In the genomic region with DNA sequence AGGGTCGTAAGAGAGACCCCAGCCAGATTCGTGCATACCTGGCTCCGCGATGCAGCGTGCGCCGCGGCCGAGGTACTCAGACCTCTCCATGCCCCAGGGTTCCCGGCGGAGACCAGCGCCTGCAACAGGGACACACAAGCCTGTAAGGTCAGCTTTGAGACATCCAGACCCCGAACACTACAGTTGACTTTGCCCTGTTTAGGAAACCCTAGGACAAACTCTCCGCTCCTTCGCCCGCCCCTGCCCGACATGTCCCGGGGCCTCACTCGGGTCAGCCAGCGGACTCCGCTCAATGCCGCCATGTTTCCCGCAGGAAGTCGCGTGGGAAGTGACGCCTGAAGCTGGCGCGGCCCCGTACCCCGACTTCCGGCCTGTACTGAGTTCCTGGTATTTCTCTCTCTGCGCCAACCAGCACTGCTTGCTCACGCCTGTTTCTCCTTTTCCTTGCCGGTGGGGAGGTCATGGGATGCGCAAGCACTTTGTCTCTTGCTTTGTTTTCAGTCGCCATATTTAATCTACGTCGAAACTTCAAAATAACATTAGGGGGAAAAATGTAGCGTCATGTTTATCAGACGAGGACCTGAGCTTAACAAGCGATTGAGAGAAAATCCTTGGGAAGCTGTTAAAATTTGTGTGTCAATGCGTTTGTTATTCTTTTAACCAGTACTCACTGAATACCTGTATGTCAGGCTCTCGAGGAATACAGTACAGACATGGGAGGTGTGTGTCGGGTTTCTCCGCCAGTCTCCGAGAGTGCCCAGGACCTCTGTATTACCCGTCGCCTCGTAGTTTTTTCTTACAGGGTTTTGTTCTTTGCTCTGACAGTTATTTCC, we compare ENCODE assay signal across 1 cellular context.
A peak's percentile ranks its signal among the peaks of the same experiment; 100 is the strongest.
TF ChIP-seq lines count a peak whose summit lies in the region.

A gene (minus strand): TSS at position 330 of the 833 bp plus-strand sequence. CDS start 28 bp downstream, at position 302.

TF ChIP-seq in K562, 482 proteins besides CTCF, POLR2A, EP300 and RAD21 (continued from another document and continues in another):
- TF ChIP-seq, protein P1, sequence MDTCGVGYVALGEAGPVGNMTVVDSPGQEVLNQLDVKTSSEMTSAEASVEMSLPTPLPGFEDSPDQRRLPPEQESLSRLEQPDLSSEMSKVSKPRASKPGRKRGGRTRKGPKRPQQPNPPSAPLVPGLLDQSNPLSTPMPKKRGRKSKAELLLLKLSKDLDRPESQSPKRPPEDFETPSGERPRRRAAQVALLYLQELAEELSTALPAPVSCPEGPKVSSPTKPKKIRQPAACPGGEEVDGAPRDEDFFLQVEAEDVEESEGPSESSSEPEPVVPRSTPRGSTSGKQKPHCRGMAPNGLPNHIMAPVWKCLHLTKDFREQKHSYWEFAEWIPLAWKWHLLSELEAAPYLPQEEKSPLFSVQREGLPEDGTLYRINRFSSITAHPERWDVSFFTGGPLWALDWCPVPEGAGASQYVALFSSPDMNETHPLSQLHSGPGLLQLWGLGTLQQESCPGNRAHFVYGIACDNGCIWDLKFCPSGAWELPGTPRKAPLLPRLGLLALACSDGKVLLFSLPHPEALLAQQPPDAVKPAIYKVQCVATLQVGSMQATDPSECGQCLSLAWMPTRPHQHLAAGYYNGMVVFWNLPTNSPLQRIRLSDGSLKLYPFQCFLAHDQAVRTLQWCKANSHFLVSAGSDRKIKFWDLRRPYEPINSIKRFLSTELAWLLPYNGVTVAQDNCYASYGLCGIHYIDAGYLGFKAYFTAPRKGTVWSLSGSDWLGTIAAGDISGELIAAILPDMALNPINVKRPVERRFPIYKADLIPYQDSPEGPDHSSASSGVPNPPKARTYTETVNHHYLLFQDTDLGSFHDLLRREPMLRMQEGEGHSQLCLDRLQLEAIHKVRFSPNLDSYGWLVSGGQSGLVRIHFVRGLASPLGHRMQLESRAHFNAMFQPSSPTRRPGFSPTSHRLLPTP (IDR thresholded peaks at IDR 0.05; ENCODE audit: borderline replicate concordance, extremely low read depth, insufficient read length) = no peak
- TF ChIP-seq, protein P2, sequence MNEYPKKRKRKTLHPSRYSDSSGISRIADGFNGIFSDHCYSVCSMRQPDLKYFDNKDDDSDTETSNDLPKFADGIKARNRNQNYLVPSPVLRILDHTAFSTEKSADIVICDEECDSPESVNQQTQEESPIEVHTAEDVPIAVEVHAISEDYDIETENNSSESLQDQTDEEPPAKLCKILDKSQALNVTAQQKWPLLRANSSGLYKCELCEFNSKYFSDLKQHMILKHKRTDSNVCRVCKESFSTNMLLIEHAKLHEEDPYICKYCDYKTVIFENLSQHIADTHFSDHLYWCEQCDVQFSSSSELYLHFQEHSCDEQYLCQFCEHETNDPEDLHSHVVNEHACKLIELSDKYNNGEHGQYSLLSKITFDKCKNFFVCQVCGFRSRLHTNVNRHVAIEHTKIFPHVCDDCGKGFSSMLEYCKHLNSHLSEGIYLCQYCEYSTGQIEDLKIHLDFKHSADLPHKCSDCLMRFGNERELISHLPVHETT (CRISPR knock-in tag; conservative IDR thresholded peaks at IDR 0.05 in 1 of 2, IDR thresholded peaks at IDR 0.05 in 1 of 2) = no peak
- no peak for TF ChIP-seq ZBTB1 (CRISPR knock-in tag; IDR thresholded peaks at IDR 0.05; ENCODE audit: borderline replicate concordance, low read depth)
- no peak for TF ChIP-seq RFX7 (CRISPR knock-in tag; IDR thresholded peaks at IDR 0.05)
- no peak for TF ChIP-seq ZNF507 (tag; conservative IDR thresholded peaks at IDR 0.05)
- TF ChIP-seq SMARCB1 (IDR thresholded peaks at IDR 0.05; ENCODE audit: insufficient read length, low read depth) = no peak
- TF ChIP-seq ZNF175 (CRISPR knock-in tag; IDR thresholded peaks at IDR 0.05; ENCODE audit: low read depth) = no peak
- TF ChIP-seq, protein P3, sequence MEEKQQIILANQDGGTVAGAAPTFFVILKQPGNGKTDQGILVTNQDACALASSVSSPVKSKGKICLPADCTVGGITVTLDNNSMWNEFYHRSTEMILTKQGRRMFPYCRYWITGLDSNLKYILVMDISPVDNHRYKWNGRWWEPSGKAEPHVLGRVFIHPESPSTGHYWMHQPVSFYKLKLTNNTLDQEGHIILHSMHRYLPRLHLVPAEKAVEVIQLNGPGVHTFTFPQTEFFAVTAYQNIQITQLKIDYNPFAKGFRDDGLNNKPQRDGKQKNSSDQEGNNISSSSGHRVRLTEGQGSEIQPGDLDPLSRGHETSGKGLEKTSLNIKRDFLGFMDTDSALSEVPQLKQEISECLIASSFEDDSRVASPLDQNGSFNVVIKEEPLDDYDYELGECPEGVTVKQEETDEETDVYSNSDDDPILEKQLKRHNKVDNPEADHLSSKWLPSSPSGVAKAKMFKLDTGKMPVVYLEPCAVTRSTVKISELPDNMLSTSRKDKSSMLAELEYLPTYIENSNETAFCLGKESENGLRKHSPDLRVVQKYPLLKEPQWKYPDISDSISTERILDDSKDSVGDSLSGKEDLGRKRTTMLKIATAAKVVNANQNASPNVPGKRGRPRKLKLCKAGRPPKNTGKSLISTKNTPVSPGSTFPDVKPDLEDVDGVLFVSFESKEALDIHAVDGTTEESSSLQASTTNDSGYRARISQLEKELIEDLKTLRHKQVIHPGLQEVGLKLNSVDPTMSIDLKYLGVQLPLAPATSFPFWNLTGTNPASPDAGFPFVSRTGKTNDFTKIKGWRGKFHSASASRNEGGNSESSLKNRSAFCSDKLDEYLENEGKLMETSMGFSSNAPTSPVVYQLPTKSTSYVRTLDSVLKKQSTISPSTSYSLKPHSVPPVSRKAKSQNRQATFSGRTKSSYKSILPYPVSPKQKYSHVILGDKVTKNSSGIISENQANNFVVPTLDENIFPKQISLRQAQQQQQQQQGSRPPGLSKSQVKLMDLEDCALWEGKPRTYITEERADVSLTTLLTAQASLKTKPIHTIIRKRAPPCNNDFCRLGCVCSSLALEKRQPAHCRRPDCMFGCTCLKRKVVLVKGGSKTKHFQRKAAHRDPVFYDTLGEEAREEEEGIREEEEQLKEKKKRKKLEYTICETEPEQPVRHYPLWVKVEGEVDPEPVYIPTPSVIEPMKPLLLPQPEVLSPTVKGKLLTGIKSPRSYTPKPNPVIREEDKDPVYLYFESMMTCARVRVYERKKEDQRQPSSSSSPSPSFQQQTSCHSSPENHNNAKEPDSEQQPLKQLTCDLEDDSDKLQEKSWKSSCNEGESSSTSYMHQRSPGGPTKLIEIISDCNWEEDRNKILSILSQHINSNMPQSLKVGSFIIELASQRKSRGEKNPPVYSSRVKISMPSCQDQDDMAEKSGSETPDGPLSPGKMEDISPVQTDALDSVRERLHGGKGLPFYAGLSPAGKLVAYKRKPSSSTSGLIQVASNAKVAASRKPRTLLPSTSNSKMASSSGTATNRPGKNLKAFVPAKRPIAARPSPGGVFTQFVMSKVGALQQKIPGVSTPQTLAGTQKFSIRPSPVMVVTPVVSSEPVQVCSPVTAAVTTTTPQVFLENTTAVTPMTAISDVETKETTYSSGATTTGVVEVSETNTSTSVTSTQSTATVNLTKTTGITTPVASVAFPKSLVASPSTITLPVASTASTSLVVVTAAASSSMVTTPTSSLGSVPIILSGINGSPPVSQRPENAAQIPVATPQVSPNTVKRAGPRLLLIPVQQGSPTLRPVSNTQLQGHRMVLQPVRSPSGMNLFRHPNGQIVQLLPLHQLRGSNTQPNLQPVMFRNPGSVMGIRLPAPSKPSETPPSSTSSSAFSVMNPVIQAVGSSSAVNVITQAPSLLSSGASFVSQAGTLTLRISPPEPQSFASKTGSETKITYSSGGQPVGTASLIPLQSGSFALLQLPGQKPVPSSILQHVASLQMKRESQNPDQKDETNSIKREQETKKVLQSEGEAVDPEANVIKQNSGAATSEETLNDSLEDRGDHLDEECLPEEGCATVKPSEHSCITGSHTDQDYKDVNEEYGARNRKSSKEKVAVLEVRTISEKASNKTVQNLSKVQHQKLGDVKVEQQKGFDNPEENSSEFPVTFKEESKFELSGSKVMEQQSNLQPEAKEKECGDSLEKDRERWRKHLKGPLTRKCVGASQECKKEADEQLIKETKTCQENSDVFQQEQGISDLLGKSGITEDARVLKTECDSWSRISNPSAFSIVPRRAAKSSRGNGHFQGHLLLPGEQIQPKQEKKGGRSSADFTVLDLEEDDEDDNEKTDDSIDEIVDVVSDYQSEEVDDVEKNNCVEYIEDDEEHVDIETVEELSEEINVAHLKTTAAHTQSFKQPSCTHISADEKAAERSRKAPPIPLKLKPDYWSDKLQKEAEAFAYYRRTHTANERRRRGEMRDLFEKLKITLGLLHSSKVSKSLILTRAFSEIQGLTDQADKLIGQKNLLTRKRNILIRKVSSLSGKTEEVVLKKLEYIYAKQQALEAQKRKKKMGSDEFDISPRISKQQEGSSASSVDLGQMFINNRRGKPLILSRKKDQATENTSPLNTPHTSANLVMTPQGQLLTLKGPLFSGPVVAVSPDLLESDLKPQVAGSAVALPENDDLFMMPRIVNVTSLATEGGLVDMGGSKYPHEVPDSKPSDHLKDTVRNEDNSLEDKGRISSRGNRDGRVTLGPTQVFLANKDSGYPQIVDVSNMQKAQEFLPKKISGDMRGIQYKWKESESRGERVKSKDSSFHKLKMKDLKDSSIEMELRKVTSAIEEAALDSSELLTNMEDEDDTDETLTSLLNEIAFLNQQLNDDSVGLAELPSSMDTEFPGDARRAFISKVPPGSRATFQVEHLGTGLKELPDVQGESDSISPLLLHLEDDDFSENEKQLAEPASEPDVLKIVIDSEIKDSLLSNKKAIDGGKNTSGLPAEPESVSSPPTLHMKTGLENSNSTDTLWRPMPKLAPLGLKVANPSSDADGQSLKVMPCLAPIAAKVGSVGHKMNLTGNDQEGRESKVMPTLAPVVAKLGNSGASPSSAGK (IDR thresholded peaks at IDR 0.05) = peak; percentile 39
- no peak for TF ChIP-seq ASH1L (IDR thresholded peaks at IDR 0.05; ENCODE audit: borderline replicate concordance, low read depth, partially characterized antibody)
- TF ChIP-seq CBX8 (IDR thresholded peaks at IDR 0.05; ENCODE audit: borderline replicate concordance, extremely low read depth, low read depth, low read length, poor library complexity, severe bottlenecking) = no peak
- TF ChIP-seq, protein P4, sequence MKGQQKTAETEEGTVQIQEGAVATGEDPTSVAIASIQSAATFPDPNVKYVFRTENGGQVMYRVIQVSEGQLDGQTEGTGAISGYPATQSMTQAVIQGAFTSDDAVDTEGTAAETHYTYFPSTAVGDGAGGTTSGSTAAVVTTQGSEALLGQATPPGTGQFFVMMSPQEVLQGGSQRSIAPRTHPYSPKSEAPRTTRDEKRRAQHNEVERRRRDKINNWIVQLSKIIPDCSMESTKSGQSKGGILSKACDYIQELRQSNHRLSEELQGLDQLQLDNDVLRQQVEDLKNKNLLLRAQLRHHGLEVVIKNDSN (CRISPR knock-in tag; IDR thresholded peaks at IDR 0.05) = peak; percentile 30; the same call in 1 of the 2 replicates
- no peak for TF ChIP-seq ZNF224 (CRISPR knock-in tag; IDR thresholded peaks at IDR 0.05)
- no peak for TF ChIP-seq MTA2 (IDR thresholded peaks at IDR 0.05; ENCODE audit: low read depth)
- peak; percentile 69; the same call in 1 of the 2 replicates for TF ChIP-seq LCOR (CRISPR knock-in tag; IDR thresholded peaks at IDR 0.05)
- TF ChIP-seq, protein P5, sequence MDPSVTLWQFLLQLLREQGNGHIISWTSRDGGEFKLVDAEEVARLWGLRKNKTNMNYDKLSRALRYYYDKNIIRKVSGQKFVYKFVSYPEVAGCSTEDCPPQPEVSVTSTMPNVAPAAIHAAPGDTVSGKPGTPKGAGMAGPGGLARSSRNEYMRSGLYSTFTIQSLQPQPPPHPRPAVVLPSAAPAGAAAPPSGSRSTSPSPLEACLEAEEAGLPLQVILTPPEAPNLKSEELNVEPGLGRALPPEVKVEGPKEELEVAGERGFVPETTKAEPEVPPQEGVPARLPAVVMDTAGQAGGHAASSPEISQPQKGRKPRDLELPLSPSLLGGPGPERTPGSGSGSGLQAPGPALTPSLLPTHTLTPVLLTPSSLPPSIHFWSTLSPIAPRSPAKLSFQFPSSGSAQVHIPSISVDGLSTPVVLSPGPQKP (CRISPR knock-in tag; IDR thresholded peaks at IDR 0.05) = no peak
- TF ChIP-seq, protein P6, sequence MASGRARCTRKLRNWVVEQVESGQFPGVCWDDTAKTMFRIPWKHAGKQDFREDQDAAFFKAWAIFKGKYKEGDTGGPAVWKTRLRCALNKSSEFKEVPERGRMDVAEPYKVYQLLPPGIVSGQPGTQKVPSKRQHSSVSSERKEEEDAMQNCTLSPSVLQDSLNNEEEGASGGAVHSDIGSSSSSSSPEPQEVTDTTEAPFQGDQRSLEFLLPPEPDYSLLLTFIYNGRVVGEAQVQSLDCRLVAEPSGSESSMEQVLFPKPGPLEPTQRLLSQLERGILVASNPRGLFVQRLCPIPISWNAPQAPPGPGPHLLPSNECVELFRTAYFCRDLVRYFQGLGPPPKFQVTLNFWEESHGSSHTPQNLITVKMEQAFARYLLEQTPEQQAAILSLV (tag; IDR thresholded peaks at IDR 0.05) = no peak
- TF ChIP-seq, protein P7, sequence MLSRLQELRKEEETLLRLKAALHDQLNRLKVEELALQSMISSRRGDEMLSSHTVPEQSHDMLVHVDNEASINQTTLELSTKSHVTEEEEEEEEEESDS (CRISPR knock-in tag; IDR thresholded peaks at IDR 0.05) = no peak
- no peak for TF ChIP-seq IFI16 (CRISPR knock-in tag; IDR thresholded peaks at IDR 0.05)
- TF ChIP-seq MYBL2 (IDR thresholded peaks at IDR 0.05; ENCODE audit: low read depth) = no peak
- TF ChIP-seq MYBL2 (CRISPR knock-in tag; IDR thresholded peaks at IDR 0.05; ENCODE audit: borderline replicate concordance) = no peak
- no peak for TF ChIP-seq MYNN (IDR thresholded peaks at IDR 0.05)
- no peak for TF ChIP-seq MYNN (CRISPR knock-in tag; IDR thresholded peaks at IDR 0.05)
- no peak for TF ChIP-seq RBM22 (IDR thresholded peaks at IDR 0.05; ENCODE audit: low read depth, low read length, poor library complexity, severe bottlenecking)
- no peak for TF ChIP-seq ZNF324 (CRISPR knock-in tag; IDR thresholded peaks at IDR 0.05)
- TF ChIP-seq NR2C2 (CRISPR knock-in tag; IDR thresholded peaks at IDR 0.05) = peak; percentile 45
- TF ChIP-seq NR2C2 (tag; IDR thresholded peaks at IDR 0.05) = peak; percentile 77
- no peak for TF ChIP-seq KAT8 (IDR thresholded peaks at IDR 0.05; ENCODE audit: low read depth)
- TF ChIP-seq, protein P8, sequence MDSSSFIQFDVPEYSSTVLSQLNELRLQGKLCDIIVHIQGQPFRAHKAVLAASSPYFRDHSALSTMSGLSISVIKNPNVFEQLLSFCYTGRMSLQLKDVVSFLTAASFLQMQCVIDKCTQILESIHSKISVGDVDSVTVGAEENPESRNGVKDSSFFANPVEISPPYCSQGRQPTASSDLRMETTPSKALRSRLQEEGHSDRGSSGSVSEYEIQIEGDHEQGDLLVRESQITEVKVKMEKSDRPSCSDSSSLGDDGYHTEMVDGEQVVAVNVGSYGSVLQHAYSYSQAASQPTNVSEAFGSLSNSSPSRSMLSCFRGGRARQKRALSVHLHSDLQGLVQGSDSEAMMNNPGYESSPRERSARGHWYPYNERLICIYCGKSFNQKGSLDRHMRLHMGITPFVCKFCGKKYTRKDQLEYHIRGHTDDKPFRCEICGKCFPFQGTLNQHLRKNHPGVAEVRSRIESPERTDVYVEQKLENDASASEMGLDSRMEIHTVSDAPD (CRISPR knock-in tag; IDR thresholded peaks at IDR 0.05) = no peak
- TF ChIP-seq, protein P9, sequence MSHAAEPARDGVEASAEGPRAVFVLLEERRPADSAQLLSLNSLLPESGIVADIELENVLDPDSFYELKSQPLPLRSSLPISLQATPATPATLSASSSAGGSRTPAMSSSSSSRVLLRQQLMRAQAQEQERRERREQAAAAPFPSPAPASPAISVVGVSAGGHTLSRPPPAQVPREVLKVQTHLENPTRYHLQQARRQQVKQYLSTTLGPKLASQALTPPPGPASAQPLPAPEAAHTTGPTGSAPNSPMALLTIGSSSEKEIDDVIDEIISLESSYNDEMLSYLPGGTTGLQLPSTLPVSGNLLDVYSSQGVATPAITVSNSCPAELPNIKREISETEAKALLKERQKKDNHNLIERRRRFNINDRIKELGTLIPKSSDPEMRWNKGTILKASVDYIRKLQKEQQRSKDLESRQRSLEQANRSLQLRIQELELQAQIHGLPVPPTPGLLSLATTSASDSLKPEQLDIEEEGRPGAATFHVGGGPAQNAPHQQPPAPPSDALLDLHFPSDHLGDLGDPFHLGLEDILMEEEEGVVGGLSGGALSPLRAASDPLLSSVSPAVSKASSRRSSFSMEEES (CRISPR knock-in tag; IDR thresholded peaks at IDR 0.05) = no peak
- no peak for TF ChIP-seq CBX2 (IDR thresholded peaks at IDR 0.05; ENCODE audit: insufficient read depth, low read length, poor library complexity, severe bottlenecking)
- peak; percentile 94 for TF ChIP-seq TAF1 (IDR thresholded peaks at IDR 0.05; ENCODE audit: control insufficient read depth, extremely low read depth, insufficient read depth, low read length, severe bottlenecking)
